Comparison of ENCODE assay signal across 21 cellular contexts in the genomic region with DNA sequence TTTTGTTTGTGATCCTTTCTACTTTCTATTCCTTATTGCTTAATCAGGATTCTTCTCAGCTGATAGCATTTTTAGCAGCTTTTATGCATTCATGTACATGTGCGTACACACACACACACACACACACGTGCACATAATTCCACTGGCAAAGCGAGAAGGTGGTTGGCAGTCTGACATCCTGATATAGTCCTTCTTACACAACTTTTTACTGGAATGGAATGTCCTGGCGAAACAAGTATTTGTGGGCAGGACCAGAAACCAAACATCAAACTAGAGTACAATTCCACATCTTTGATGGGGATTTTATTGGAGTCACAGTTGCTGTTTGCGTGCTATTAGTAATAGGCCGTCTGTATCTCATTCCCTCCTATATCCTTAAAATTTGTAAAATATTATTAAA.
DNase-seq lines count a peak whose midpoint lies in the region; ATAC-seq lines count a peak whose summit lies in the region.
"Had no signal": no experiment of that assay in that cellular context is flagged by ENCODE, and none has a peak within 500 bp of the region (broad histone marks: within the 10 kb centered on the region; RNA-seq: fewer than 3 reads in every experiment).

No MANE protein-coding gene starts in this region.

- peaks cover 62% of the 10 kb centered on the region for H3K9me3 Mint-ChIP-seq in activated CD4-positive, alpha-beta memory T cell treated with anti-CD3 and anti-CD28 coated beads for 36 hours

- intact Hi-C loops in left colon (cut with DNase I, micrococcal nuclease) = loop anchor here in 1 of 2 donors (10.0 kb wide), 1 partner anchor 54 kb away; no protein-coding TSS in a partner anchor
- intact Hi-C loops in activated CD4-positive, alpha-beta memory T cell treated with anti-CD3 and anti-CD28 coated beads for 36 hours (cut with micrococcal nuclease) = no loop called here

- no peaks in the 10 kb centered on the region for H3K4me1 Mint-ChIP-seq in activated CD4-positive, alpha-beta memory T cell treated with anti-CD3 and anti-CD28 coated beads for 36 hours (ENCODE audit: low read depth)
- H3K4me1 Mint-ChIP-seq: activated CD4-positive, alpha-beta T cell treated with anti-CD3 and anti-CD28 coated beads, Interleukin-2, amount 10 ng/mL, durations not matched to agents 24 days and 14 days; T-helper 17 cell had no signal

- POLR2A ChIA-PET in activated CD4-positive, alpha-beta memory T cell treated with anti-CD3 and anti-CD28 coated beads for 36 hours (lab: Charles Lee) = no interaction called here

- H3K27me3 Mint-ChIP-seq in activated CD4-positive, alpha-beta memory T cell treated with anti-CD3 and anti-CD28 coated beads for 36 hours = no peaks in the 10 kb centered on the region
- H3K27me3 Mint-ChIP-seq: activated CD4-positive, alpha-beta T cell treated with anti-CD3 and anti-CD28 coated beads, Interleukin-2, amount 10 ng/mL, durations not matched to agents 24 days and 14 days; T-helper 17 cell had no signal

- H3K27ac Mint-ChIP-seq in activated CD4-positive, alpha-beta memory T cell treated with anti-CD3 and anti-CD28 coated beads for 36 hours = no peak overlapping the region
- H3K27ac Mint-ChIP-seq: activated CD4-positive, alpha-beta T cell treated with anti-CD3 and anti-CD28 coated beads, Interleukin-2, amount 10 ng/mL, durations not matched to agents 24 days and 14 days; CD8-positive, alpha-beta T cell; T-helper 17 cell had no signal

- DNase-seq in AG08396 (ENCODE audit: low spot score) (peak; percentile 17), LHCN-M2 (ENCODE audit: low read depth) (peak; percentile 94), fibroblast of peridontal ligament (ENCODE audit: extremely low read depth) (peak; percentile 52), renal cortical epithelial cell (ENCODE audit: low read depth) (peak; percentile 15), left colon (no peak), hepatic stellate cell (ENCODE audit: low spot score) (no peak), DMS53 treated with DMSO at 0.1 percent for 48 hours (lab: John Stamatoyannopoulos, UW; ENCODE audit: unreplicated experiment) (no peak)
- DNase-seq in activated CD4-positive, alpha-beta memory T cell treated with anti-CD3 and anti-CD28 coated beads for 36 hours = no peak
- DNase-seq: ACHN; activated CD4-positive, alpha-beta T cell treated with anti-CD3 and anti-CD28 coated beads, Interleukin-2, amount 10 ng/mL, durations not matched to agents 24 days and 14 days; CD8-positive, alpha-beta T cell; dermis blood vessel endothelial cell; DMS79 treated with DMSO at 0.1 percent for 48 hours; HCEC 1CT; NCI-H1048; NCI-H2029 treated with DMSO at 0.1 percent for 48 hours; NCI-H446; SJCRH30; substantia nigra; T-helper 17 cell had no signal

- peaks cover 2% of the 10 kb centered on the region for H3K36me3 Mint-ChIP-seq in activated CD4-positive, alpha-beta memory T cell treated with anti-CD3 and anti-CD28 coated beads for 36 hours

- CTCF ChIA-PET in activated CD4-positive, alpha-beta memory T cell treated with anti-CD3 and anti-CD28 coated beads for 36 hours (lab: Charles Lee) = no interaction called here

- H3K4me3 Mint-ChIP-seq in activated CD4-positive, alpha-beta memory T cell treated with anti-CD3 and anti-CD28 coated beads for 36 hours = no peak overlapping the region
- H3K4me3 Mint-ChIP-seq: activated CD4-positive, alpha-beta T cell treated with anti-CD3 and anti-CD28 coated beads, Interleukin-2, amount 10 ng/mL, durations not matched to agents 24 days and 14 days; CD8-positive, alpha-beta T cell; T-helper 17 cell had no signal

- no peak for ATAC-seq in left colon
- ATAC-seq: CD8-positive, alpha-beta T cell; Panc1; T-helper 17 cell had no signal

Comparison
In these comparisons a context has a peak if more than half of its experiments do, and no peak if none do; other contexts are left out.
1. DNase-seq: peak in AG08396 (single experiment), LHCN-M2 (single experiment), fibroblast of peridontal ligament (single experiment) and renal cortical epithelial cell (single experiment); none in left colon (0 of 2), activated CD4-positive, alpha-beta memory T cell treated with anti-CD3 and anti-CD28 coated beads for 36 hours (single experiment), hepatic stellate cell (single experiment) and DMS53 treated with DMSO at 0.1 percent for 48 hours (single experiment).